21 cellular contexts compared by ENCODE assay signal in the genomic region with DNA sequence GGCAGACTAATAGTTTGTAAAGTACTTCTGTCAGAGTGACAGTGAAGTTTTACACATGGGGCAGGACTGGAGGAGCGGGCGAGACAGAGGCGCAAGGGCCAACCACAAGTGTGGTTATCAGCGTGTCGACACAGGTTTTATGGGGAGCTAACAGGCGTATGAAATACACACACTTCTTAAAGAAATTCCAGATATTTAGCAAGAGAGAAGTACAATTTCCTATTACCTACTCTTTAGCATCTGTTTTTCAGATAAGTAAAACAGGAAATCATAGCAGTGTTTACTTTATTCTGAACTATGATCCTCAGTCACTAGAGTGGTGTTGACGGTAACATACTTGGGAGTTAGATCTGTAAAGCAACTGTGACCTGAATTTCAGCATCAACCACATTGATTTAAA. TPM values are rescaled to one million over a fixed set of nuclear protein-coding genes. Genes with fewer than 3 reads are reported as not detected.
A peak's percentile ranks its signal among the peaks of the same experiment; 100 is the strongest.
DNase-seq lines count a peak whose midpoint lies in the region; ATAC-seq and TF ChIP-seq lines count a peak whose summit lies in the region.
"Had no signal": no experiment of that assay in that cellular context is flagged by ENCODE, and none has a peak within 500 bp of the region (broad histone marks: within the 10 kb centered on the region; RNA-seq: fewer than 3 reads in every experiment).

No MANE protein-coding gene starts in this region.

- peaks cover 88% of the 10 kb centered on the region for H3K36me3 Mint-ChIP-seq in nephron progenitor cell (ENCODE audit: low read depth)

- H3K4me1 Mint-ChIP-seq in nephron progenitor cell = peaks cover 5% of the 10 kb centered on the region

- H3K27me3 Mint-ChIP-seq in nephron progenitor cell (ENCODE audit: low read depth, poor library complexity) = no peaks in the 10 kb centered on the region

- TF ChIP-seq CTCF in nephron progenitor cell (IDR thresholded peaks at IDR 0.05) = no peak
- no peak for TF ChIP-seq CTCF in Peyer's patch (IDR thresholded peaks at IDR 0.05)

- H3K4me3 Mint-ChIP-seq in nephron progenitor cell = no peak overlapping the region

- no peak for TF ChIP-seq POLR2A in Peyer's patch (IDR thresholded peaks at IDR 0.05)

- H3K36me3 ChIP-seq in Peyer's patch = no peaks in the 10 kb centered on the region
- H3K36me3 ChIP-seq: BLaER1, HAP-1, transverse colon had no signal

- ATAC-seq in GM19035 (IDR thresholded peaks at IDR 0.05; ENCODE audit: unreplicated experiment) (no peak), HG02642 (IDR thresholded peaks at IDR 0.05; ENCODE audit: poor library complexity, unreplicated experiment) (no peak)

- H3K9me3 Mint-ChIP-seq in nephron progenitor cell = peaks cover 7% of the 10 kb centered on the region

- no peaks in the 10 kb centered on the region for H3K27me3 ChIP-seq in Peyer's patch
- H3K27me3 ChIP-seq: BLaER1, transverse colon had no signal

- no peak overlapping the region for H3K4me3 ChIP-seq in Peyer's patch
- H3K4me3 ChIP-seq: BLaER1, coronary artery, HAP-1, transverse colon had no signal

- DNase-seq in LHCN-M2 (ENCODE audit: low read depth) (peak; percentile 3), SIG-M5 (lab: John Stamatoyannopoulos, UW) (peak; percentile 15), epithelial cell of prostate (ENCODE audit: low read depth, low spot score) (peak; percentile 57), nephron progenitor cell (no peak), Peyer's patch (no peak)
- no peak for DNase-seq in stimulated activated CD4-positive, alpha-beta T cell treated with anti-CD3 and anti-CD28 coated beads, Interleukin-4, amount 100 ng/mL, for 24 hours
- DNase-seq: activated CD4-positive, alpha-beta T cell treated with anti-CD3 and anti-CD28 coated beads for 48 hours; activated naive CD4-positive, alpha-beta T cell treated with Interleukin-2 at 50 U/mL for 16 hours; islet precursor cell; NCI-H1092 treated with DMSO at 0.1 percent for 48 hours; NCI-H82; Right ventricle myocardium superior; T-helper 9 cell; transverse colon had no signal

- no peaks in the 10 kb centered on the region for H3K4me1 ChIP-seq in Peyer's patch
- H3K4me1 ChIP-seq: BLaER1, HAP-1 had no signal

- H3K27ac ChIP-seq in epithelial cell of prostate = peak overlapping the region; percentile 55
- no peak overlapping the region for H3K27ac ChIP-seq in Peyer's patch
- H3K27ac ChIP-seq: BLaER1, coronary artery had no signal

- peak overlapping the region; percentile 33 for H3K27ac Mint-ChIP-seq in nephron progenitor cell

- no peaks in the 10 kb centered on the region for H3K9me3 ChIP-seq in Peyer's patch
- H3K9me3 ChIP-seq: HAP-1, transverse colon had no signal

RNA-seq across cellular contexts. Expression of a gene that starts 22.5 kb away (rescaled TPM):
- not detected in 2 replicates for total RNA-seq in LHCN-M2 (2014; rRNA removed)
- polyA plus RNA-seq in LHCN-M2 (2012) = not detected
- total RNA-seq in Peyer's patch = not detected
- total RNA-seq: astrocyte, skeletal muscle tissue, transverse colon had no signal

Comparison
In these comparisons a context has a peak if more than half of its experiments do, and no peak if none do; other contexts are left out.
1. DNase-seq: peak in LHCN-M2 (single experiment), SIG-M5 (single experiment) and epithelial cell of prostate (single experiment); none in nephron progenitor cell (single experiment), stimulated activated CD4-positive, alpha-beta T cell treated with anti-CD3 and anti-CD28 coated beads, Interleukin-4, amount 100 ng/mL, for 24 hours (single experiment) and Peyer's patch (0 of 3).